Comparison of ENCODE assay signal across 10 cellular contexts in genomic region chr13:30864352-30865130, GRCh38. TPM values are rescaled to one million over a fixed set of nuclear protein-coding genes. Genes with fewer than 3 reads are reported as not detected.
DNase-seq lines count a peak whose midpoint lies in the region; TF ChIP-seq lines count a peak whose summit lies in the region.
"Had no signal": no experiment of that assay in that cellular context is flagged by ENCODE, and none has a peak within 500 bp of the region (broad histone marks: within the 10 kb centered on the region; RNA-seq: fewer than 3 reads in every experiment).

No MANE protein-coding gene starts in this region.

- no peak overlapping the region for H2AFZ ChIP-seq in OCI-LY7 (ENCODE audit: low read length)

- no peaks in the 10 kb centered on the region for H3K9me2 ChIP-seq in OCI-LY7 (ENCODE audit: insufficient read depth, low read length)

- H3K9me3 ChIP-seq in duodenal mucosa (ENCODE audit: control insufficient read depth in 1 of 2, low read length in 2 of 2) (no peaks in the 10 kb centered on the region), mucosa of stomach (ENCODE audit: control insufficient read depth, low read length) (no peaks in the 10 kb centered on the region), OCI-LY7 (ENCODE audit: low read length) (no peaks in the 10 kb centered on the region)
- H3K9me3 ChIP-seq: BLaER1 had no signal

- peaks cover 9 to 20% of the 10 kb centered on the region in 2 donors for H3K4me1 ChIP-seq in duodenal mucosa (ENCODE audit: control insufficient read depth in 1 of 2, insufficient read depth in 2 of 2, low read length in 2 of 2)
- peaks cover 7% of the 10 kb centered on the region for H3K4me1 ChIP-seq in mucosa of stomach (ENCODE audit: control insufficient read depth, insufficient read depth, low read length)
- H3K4me1 ChIP-seq in OCI-LY7 (ENCODE audit: insufficient read depth, low read length, poor library complexity, severe bottlenecking) = no peaks in the 10 kb centered on the region
- H3K4me1 ChIP-seq: BLaER1 had no signal

- H3K36me3 ChIP-seq in duodenal mucosa (ENCODE audit: control insufficient read depth in 1 of 2, insufficient read depth in 2 of 2, low read length in 2 of 2) (no peaks in the 10 kb centered on the region), mucosa of stomach (ENCODE audit: control insufficient read depth, insufficient read depth, low read length) (no peaks in the 10 kb centered on the region), OCI-LY7 (ENCODE audit: insufficient read depth, low read length) (no peaks in the 10 kb centered on the region)
- H3K36me3 ChIP-seq: BLaER1 had no signal

- no peaks in the 10 kb centered on the region for H3K79me2 ChIP-seq in OCI-LY7 (ENCODE audit: insufficient read depth, low read depth, low read length)

- no peak for TF ChIP-seq CTCF in OCI-LY7 (conservative IDR thresholded peaks at IDR 0.05; ENCODE audit: low read length)

- no peaks in the 10 kb centered on the region for H4K20me1 ChIP-seq in OCI-LY7 (ENCODE audit: insufficient read depth, low read length)
- H4K20me1 ChIP-seq: BLaER1 had no signal

- DNase-seq in A172 (ENCODE audit: low spot score) (peak; percentile 41), NCI-H526 (lab: John Stamatoyannopoulos, UW) (peak; percentile 64 to 81), OCI-LY7 (ENCODE audit: low spot score) (no peak), SW 1271 (lab: John Stamatoyannopoulos, UW) (no peak), putamen (ENCODE audit: low spot score) (no peak)
- no peak for DNase-seq in activated CD8-positive, alpha-beta memory T cell treated with anti-CD3 and anti-CD28 coated beads, Interleukin-2, amount 50 U/mL, for 4 hours

- H3K4me2 ChIP-seq in OCI-LY7 (ENCODE audit: low read length) = no peak overlapping the region
- H3K4me2 ChIP-seq: BLaER1 had no signal

- CTCF ChIA-PET in OCI-LY7 (lab: Charles Lee; ENCODE audit: unreplicated experiment) = interaction anchor here (1.1 kb wide), 1 partner anchor 180 kb away, joined by 3 read pairs; no protein-coding TSS in a partner anchor

- H3K9ac ChIP-seq in duodenal mucosa (ENCODE audit: low read depth in 1 of 2, low read length in 2 of 2) (peak overlapping the region; percentile 8 to 44), mucosa of stomach (ENCODE audit: low read length) (peak overlapping the region; percentile 43)
- H3K9ac ChIP-seq: BLaER1 had no signal

- peaks cover 0 to 4% of the 10 kb centered on the region in 2 donors for H3K27me3 ChIP-seq in duodenal mucosa (ENCODE audit: control insufficient read depth in 1 of 2, insufficient read depth in 2 of 2, low read length in 2 of 2)
- H3K27me3 ChIP-seq in mucosa of stomach (ENCODE audit: control insufficient read depth, insufficient read depth, low read length) = no peaks in the 10 kb centered on the region
- H3K27me3 ChIP-seq: BLaER1 had no signal

- no peak overlapping the region for H3K4me3 ChIP-seq in duodenal mucosa (ENCODE audit: low read depth in 1 of 2, low read length in 2 of 2)
- no peak overlapping the region for H3K4me3 ChIP-seq in mucosa of stomach (ENCODE audit: low read length)
- no peak overlapping the region for H3K4me3 ChIP-seq in OCI-LY7 (ENCODE audit: low read depth, low read length, poor library complexity, severe bottlenecking)
- H3K4me3 ChIP-seq: BLaER1, lung had no signal

- intact Hi-C loops in OCI-LY7 (cut with micrococcal nuclease; ENCODE audit: unreplicated experiment) = loop anchor here (1.0 to 10.0 kb wide), 4 partner anchors 62 to 267 kb away; no protein-coding TSS in a partner anchor

- POLR2A ChIA-PET in OCI-LY7 (lab: Charles Lee) = interaction anchor here (0.6 to 1.1 kb wide), 3 partner anchors 9 to 25 kb away, joined by 3 to 4 read pairs (median 3); no protein-coding TSS in a partner anchor

- H3K27ac ChIP-seq in duodenal mucosa (ENCODE audit: low read depth, low read length) (peak overlapping the region; percentile 53), OCI-LY7 (ENCODE audit: low read depth, low read length, poor library complexity, severe bottlenecking) (no peak overlapping the region)
- H3K27ac ChIP-seq: BLaER1 had no signal

- no TSS peak for BruUV-seq in OCI-LY7 (replicated peaks; lab: Mats Ljungman, UMichigan)

RNA-seq across cellular contexts. Expression of gene MEDAG, which starts 41.5 kb away (rescaled TPM):
- not detected in 2 replicates for total RNA-seq in A172 (2014; rRNA removed; shearing (Covaris generic))
- 0.19 TPM in 1 of 2 replicates, not detected in the other for total RNA-seq in OCI-LY7 (2014; rRNA removed; shearing (Covaris generic))
- total RNA-seq in OCI-LY7 (2022) = not detected in 2 replicates

Comparison
In these comparisons a context has a peak if more than half of its experiments do, and no peak if none do; other contexts are left out.
1. DNase-seq: peak in A172 (single experiment) and NCI-H526 (2 of 2); none in activated CD8-positive, alpha-beta memory T cell treated with anti-CD3 and anti-CD28 coated beads, Interleukin-2, amount 50 U/mL, for 4 hours (single experiment), OCI-LY7 (single experiment), SW 1271 (0 of 2) and putamen (single experiment).